ENCODE assay signal across 1 cellular context in the genomic region with DNA sequence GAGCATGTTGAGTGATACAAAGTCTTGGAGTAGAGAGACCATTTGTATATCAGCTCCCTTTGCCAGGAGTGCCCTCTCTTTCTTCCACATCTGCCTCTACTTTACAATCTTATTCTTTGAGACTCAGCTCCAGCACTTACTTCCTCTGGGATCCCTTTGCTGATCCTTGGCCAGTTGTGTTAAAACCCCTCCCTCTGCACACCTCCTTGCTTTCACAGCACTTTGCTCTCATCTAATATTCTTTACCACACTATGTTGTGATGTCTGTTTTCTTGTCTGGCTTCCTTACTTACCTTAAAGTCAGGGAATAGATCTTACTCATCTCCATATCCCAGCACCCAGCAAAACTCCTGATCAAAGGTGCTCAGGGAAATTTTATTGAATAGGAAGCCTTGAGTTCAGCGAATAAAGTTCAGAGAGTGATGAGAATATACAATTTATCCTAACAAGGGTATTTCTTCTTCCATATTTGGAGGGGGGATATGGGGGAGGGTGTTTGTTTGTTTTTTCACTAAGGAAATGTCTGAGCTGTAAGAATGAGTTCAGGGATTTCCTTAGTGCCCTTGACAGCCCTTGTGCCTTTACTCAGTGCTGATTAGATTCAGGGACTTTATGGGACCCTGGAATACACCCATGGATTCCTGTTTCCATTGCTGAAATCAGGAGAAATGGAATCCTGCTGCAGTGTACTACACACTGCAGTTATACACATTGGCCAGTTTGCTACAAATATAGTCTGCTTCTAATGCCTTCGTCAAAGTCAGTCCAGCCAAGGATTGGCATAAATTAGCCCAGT.
TF ChIP-seq lines count a peak whose summit lies in the region.

No MANE protein-coding gene starts in this region.

TF ChIP-seq in HepG2, 621 proteins besides CTCF, POLR2A, EP300 and RAD21 (continued from another document):
- TF ChIP-seq, protein P1, sequence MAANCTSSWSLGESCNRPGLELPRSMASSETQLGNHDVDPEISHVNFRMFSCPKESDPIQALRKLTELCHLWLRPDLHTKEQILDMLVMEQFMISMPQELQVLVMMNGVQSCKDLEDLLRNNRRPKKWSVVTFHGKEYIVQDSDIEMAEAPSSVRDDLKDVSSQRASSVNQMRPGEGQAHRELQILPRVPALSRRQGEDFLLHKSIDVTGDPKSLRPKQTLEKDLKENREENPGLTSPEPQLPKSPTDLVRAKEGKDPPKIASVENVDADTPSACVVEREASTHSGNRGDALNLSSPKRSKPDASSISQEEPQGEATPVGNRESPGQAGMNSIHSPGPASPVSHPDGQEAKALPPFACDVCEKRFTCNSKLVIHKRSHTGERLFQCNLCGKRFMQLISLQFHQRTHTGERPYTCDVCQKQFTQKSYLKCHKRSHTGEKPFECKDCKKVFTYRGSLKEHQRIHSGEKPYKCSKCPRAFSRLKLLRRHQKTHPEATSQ (CRISPR knock-in tag; IDR thresholded peaks at IDR 0.05; ENCODE audit: borderline replicate concordance) = 0 out of 2 replicates have a peak, but pooled peaks have one; percentile 48
- TF ChIP-seq, protein P2, sequence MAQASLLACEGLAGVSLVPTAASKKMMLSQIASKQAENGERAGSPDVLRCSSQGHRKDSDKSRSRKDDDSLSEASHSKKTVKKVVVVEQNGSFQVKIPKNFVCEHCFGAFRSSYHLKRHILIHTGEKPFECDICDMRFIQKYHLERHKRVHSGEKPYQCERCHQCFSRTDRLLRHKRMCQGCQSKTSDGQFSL (CRISPR knock-in tag; IDR thresholded peaks at IDR 0.05) = no peak
